ENCODE assay signal across 20 cellular contexts in genomic region chr16:79037429-79038373, GRCh38.
DNase-seq lines count a peak whose midpoint lies in the region; ATAC-seq and TF ChIP-seq lines count a peak whose summit lies in the region.
"Had no signal": no experiment of that assay in that cellular context is flagged by ENCODE, and none has a peak within 500 bp of the region (broad histone marks: within the 10 kb centered on the region; RNA-seq: fewer than 3 reads in every experiment).

No MANE protein-coding gene starts in this region.

- WGBS in thyroid gland, 2 donors, result 71 to 74% methylated on average over 11 of the region's 11 CpGs

- no peaks in the 10 kb centered on the region for H3K9me3 ChIP-seq in thyroid gland
- H3K9me3 ChIP-seq: neutrophil had no signal

- H3K4me1 Mint-ChIP-seq in activated T-cell treated with anti-CD3 and anti-CD28 coated beads, Interleukin-2, amount 50 U/mL, for 24 hours (ENCODE audit: low read depth), result peaks cover 14% of the 10 kb centered on the region
- H3K4me1 Mint-ChIP-seq in activated T-cell treated with anti-CD3 and anti-CD28 coated beads, Interleukin-2, amount 50 U/mL, for 72 hours (ENCODE audit: low read depth), result peaks cover 5% of the 10 kb centered on the region
- H3K4me1 Mint-ChIP-seq: GM23338 had no signal

- H3K27ac ChIP-seq in thyroid gland, result no peak overlapping the region
- H3K27ac ChIP-seq: HL-60, neutrophil had no signal

- H3K9me3 Mint-ChIP-seq in activated T-cell treated with anti-CD3 and anti-CD28 coated beads, Interleukin-2, amount 50 U/mL, for 24 hours, result peaks cover 8% of the 10 kb centered on the region
- H3K9me3 Mint-ChIP-seq in activated T-cell treated with anti-CD3 and anti-CD28 coated beads, Interleukin-2, amount 50 U/mL, for 72 hours, result peaks cover 5 to 6% of the 10 kb centered on the region in 2 donors

- no peak overlapping the region for H3K4me3 Mint-ChIP-seq in activated T-cell treated with anti-CD3 and anti-CD28 coated beads, Interleukin-2, amount 50 U/mL, for 24 hours
- H3K4me3 Mint-ChIP-seq in activated T-cell treated with anti-CD3 and anti-CD28 coated beads, Interleukin-2, amount 50 U/mL, for 72 hours, result no peak overlapping the region
- H3K4me3 Mint-ChIP-seq: activated naive CD8-positive, alpha-beta T cell; GM23338 had no signal

- no peak for DNase-seq in activated T-cell treated with anti-CD3 and anti-CD28 coated beads, Interleukin-2, amount 50 U/mL, for 24 hours
- no peak for DNase-seq in activated T-cell treated with anti-CD3 and anti-CD28 coated beads, Interleukin-2, amount 50 U/mL, for 72 hours
- DNase-seq in RPMI8226, result peak; percentile 15
- no peak for DNase-seq in left lobe of liver (ENCODE audit: low spot score)
- peak; percentile 6 to 41 for DNase-seq in thyroid gland
- DNase-seq in HPDE6-E6E7 (ENCODE audit: extremely low spot score), result no peak
- no peak for DNase-seq in T-helper 2 cell
- no peak for DNase-seq in ACHN
- DNase-seq: activated CD4-positive, CD25-positive, alpha-beta regulatory T cell treated with anti-CD3 and anti-CD28 coated beads, Interleukin-2, amount 50 U/mL, for 72 hours; activated CD8-positive, alpha-beta memory T cell treated with anti-CD3 and anti-CD28 coated beads for 24 hours; Calu3; MM.1S; NCI-H187; NCI-H446; stimulated activated CD4-positive, alpha-beta T cell treated with anti-CD3 and anti-CD28 coated beads, Interleukin-4, amount 100 ng/mL, for 4 hours; SW 1271 had no signal

- H3K27ac Mint-ChIP-seq in activated T-cell treated with anti-CD3 and anti-CD28 coated beads, Interleukin-2, amount 50 U/mL, for 24 hours, result peak overlapping the region; percentile 2
- no peak overlapping the region for H3K27ac Mint-ChIP-seq in activated T-cell treated with anti-CD3 and anti-CD28 coated beads, Interleukin-2, amount 50 U/mL, for 72 hours
- H3K27ac Mint-ChIP-seq: activated naive CD8-positive, alpha-beta T cell; GM23338 had no signal

- TF ChIP-seq CTCF in thyroid gland (IDR thresholded peaks at IDR 0.05), result no peak

- no peaks in the 10 kb centered on the region for H3K36me3 Mint-ChIP-seq in activated T-cell treated with anti-CD3 and anti-CD28 coated beads, Interleukin-2, amount 50 U/mL, for 24 hours (ENCODE audit: low read depth)
- H3K36me3 Mint-ChIP-seq in activated T-cell treated with anti-CD3 and anti-CD28 coated beads, Interleukin-2, amount 50 U/mL, for 72 hours (ENCODE audit: insufficient read depth in 2 of 2), result peaks cover 5 to 6% of the 10 kb centered on the region in 2 donors

- no peak for TF ChIP-seq POLR2A in thyroid gland (IDR thresholded peaks at IDR 0.05)

- no peaks in the 10 kb centered on the region for H3K27me3 ChIP-seq in thyroid gland
- H3K27me3 ChIP-seq: neutrophil had no signal

- H3K4me1 ChIP-seq in thyroid gland, result peaks cover 0 to 8% of the 10 kb centered on the region in 2 donors

- H3K36me3 ChIP-seq in thyroid gland, result no peaks in the 10 kb centered on the region
- H3K36me3 ChIP-seq: neutrophil had no signal

- no peaks in the 10 kb centered on the region for H3K27me3 Mint-ChIP-seq in activated T-cell treated with anti-CD3 and anti-CD28 coated beads, Interleukin-2, amount 50 U/mL, for 24 hours
- H3K27me3 Mint-ChIP-seq in activated T-cell treated with anti-CD3 and anti-CD28 coated beads, Interleukin-2, amount 50 U/mL, for 72 hours (ENCODE audit: low read depth), result no peaks in the 10 kb centered on the region
- H3K27me3 Mint-ChIP-seq: activated naive CD8-positive, alpha-beta T cell had no signal

- no peak overlapping the region for H3K4me3 ChIP-seq in thyroid gland (replicated peaks in 1 of 3)
- H3K4me3 ChIP-seq: GM23338 had no signal

- intact Hi-C loops in thyroid gland (cut with DNase I), result no loop called here

- in situ Hi-C loops in ACHN (cut with HindIII; ENCODE audit: low pct_ligation_motif_present, low pct_unique_long_range_greater_than_20kb, low sequenced_read_pairs), result no loop called here

- ATAC-seq in activated T-cell treated with anti-CD3 and anti-CD28 coated beads, Interleukin-2, amount 50 U/mL, for 72 hours (replicated peaks in 1 of 2), result no peak
- ATAC-seq in left lobe of liver, result peak; percentile 75
- ATAC-seq: GM23338 had no signal

Comparison
In these comparisons a context has a peak if more than half of its experiments do, and no peak if none do; other contexts are left out.
1. DNase-seq: peak in RPMI8226 (single experiment) and thyroid gland (2 of 2); none in activated T-cell treated with anti-CD3 and anti-CD28 coated beads, Interleukin-2, amount 50 U/mL, for 24 hours (single experiment), activated T-cell treated with anti-CD3 and anti-CD28 coated beads, Interleukin-2, amount 50 U/mL, for 72 hours (0 of 2), left lobe of liver (single experiment), HPDE6-E6E7 (single experiment), T-helper 2 cell (0 of 5) and ACHN (single experiment).